Comparison of ENCODE assay signal across 7 cellular contexts in the genomic region with DNA sequence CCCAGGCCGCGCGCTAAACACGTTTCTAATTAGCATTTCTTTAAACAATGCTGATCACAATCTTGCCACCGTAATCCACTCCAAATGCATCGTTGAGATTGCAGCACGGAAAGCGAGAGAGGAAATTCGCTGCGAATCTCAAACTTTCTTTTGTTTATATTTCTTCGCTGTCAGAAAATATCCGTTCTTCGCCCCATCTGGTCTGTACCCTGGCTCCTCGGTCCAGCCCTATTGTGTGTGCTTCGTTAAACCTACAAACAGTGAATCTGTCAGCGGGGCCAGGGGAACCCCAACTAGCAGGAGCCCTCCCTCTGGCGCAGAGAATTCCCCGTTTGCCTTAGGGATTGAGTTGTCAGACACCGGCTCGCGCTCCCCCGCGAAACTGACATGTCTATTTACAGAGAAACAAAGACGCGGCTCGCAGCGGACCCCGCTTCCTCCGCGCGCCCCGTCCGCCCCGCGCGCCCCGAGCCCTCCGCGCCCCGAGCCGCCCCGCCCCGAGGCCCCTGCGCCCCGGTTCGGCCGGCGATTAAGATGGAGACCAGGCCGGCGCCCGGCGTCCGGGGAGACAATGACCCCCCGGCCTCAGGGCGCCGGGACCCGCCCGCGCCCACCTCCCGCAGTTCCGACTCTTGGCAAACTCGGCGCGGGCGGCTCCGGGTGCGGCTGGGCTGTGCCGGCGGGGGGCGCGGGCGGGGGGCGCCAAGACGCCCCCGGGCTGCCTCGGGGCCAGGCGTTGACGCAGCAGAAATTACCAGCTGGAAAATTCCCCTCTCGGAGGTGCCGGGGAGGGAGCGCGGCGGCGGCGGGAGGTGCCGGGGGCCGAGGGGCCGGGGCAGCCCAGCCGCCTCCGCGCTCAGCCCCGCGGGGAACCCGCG. TPM values are rescaled to one million over a fixed set of nuclear protein-coding genes. Genes with fewer than 3 reads are reported as not detected.
A peak's percentile ranks its signal among the peaks of the same experiment; 100 is the strongest.
DNase-seq lines count a peak whose midpoint lies in the region; ATAC-seq lines count a peak whose summit lies in the region.

No MANE protein-coding gene starts in this region.

- peak; percentile 3 for ATAC-seq in naive thymus-derived CD4-positive, alpha-beta T cell
- no peak for ATAC-seq in HG02610 (IDR thresholded peaks at IDR 0.05; ENCODE audit: unreplicated experiment)

- peaks cover 0 to 4% (median 0%) of the 10 kb centered on the region in 11 donors for H3K9me3 Mint-ChIP-seq in naive thymus-derived CD4-positive, alpha-beta T cell

- no peak overlapping the region for H3K27ac ChIP-seq in effector memory CD4-positive, alpha-beta T cell (ENCODE audit: insufficient read depth, low read length, poor library complexity, severe bottlenecking)
- H3K27ac ChIP-seq in naive thymus-derived CD4-positive, alpha-beta T cell (ENCODE audit: low read depth, low read length), result no peak overlapping the region

- POLR2A ChIA-PET in naive thymus-derived CD4-positive, alpha-beta T cell (lab: Charles Lee), result no interaction called here

- peaks cover 36% of the 10 kb centered on the region for H3K27me3 ChIP-seq in effector memory CD4-positive, alpha-beta T cell (replicated peaks; ENCODE audit: control insufficient read depth, insufficient read depth, low read length, poor library complexity, severe bottlenecking)
- H3K27me3 ChIP-seq in naive thymus-derived CD4-positive, alpha-beta T cell (ENCODE audit: control insufficient read depth in 2 of 2, insufficient read depth in 2 of 2, low read length in 2 of 2), result peaks cover 4 to 24% of the 10 kb centered on the region in 2 donors

- CTCF ChIA-PET in naive thymus-derived CD4-positive, alpha-beta T cell (lab: Charles Lee), result no interaction called here

- no peaks in the 10 kb centered on the region for H3K9me3 ChIP-seq in effector memory CD4-positive, alpha-beta T cell (ENCODE audit: control insufficient read depth, low read length)
- no peaks in the 10 kb centered on the region for H3K9me3 ChIP-seq in naive thymus-derived CD4-positive, alpha-beta T cell (ENCODE audit: control insufficient read depth in 2 of 3, low read length in 3 of 3)

- peak overlapping the region in 4 of 9 donors; percentile 6 to 77 (median 75) for H3K27ac Mint-ChIP-seq in naive thymus-derived CD4-positive, alpha-beta T cell

- H3K36me3 Mint-ChIP-seq in naive thymus-derived CD4-positive, alpha-beta T cell, result peaks cover 0 to 5% (median 0%) of the 10 kb centered on the region in 5 donors

- H3K4me3 Mint-ChIP-seq in naive thymus-derived CD4-positive, alpha-beta T cell, result peak overlapping the region; percentile 65 to 97 (median 86)

- H3K4me1 ChIP-seq in effector memory CD4-positive, alpha-beta T cell (ENCODE audit: control insufficient read depth, insufficient read depth, low read length, poor library complexity, severe bottlenecking), result peaks cover 15% of the 10 kb centered on the region
- peaks cover 4 to 10% of the 10 kb centered on the region in 2 donors for H3K4me1 ChIP-seq in naive thymus-derived CD4-positive, alpha-beta T cell (ENCODE audit: control insufficient read depth in 2 of 2, insufficient read depth in 2 of 2, low read length in 2 of 2)

- peak overlapping the region; percentile 33 for H3K4me3 ChIP-seq in effector memory CD4-positive, alpha-beta T cell (ENCODE audit: insufficient read depth, low read depth, low read length, poor library complexity, severe bottlenecking)
- peak overlapping the region; percentile 40 for H3K4me3 ChIP-seq in naive thymus-derived CD4-positive, alpha-beta T cell (ENCODE audit: low read length)

- H3K36me3 ChIP-seq in effector memory CD4-positive, alpha-beta T cell (ENCODE audit: control insufficient read depth, insufficient read depth, low read length), result no peaks in the 10 kb centered on the region
- no peaks in the 10 kb centered on the region for H3K36me3 ChIP-seq in naive thymus-derived CD4-positive, alpha-beta T cell (ENCODE audit: control insufficient read depth in 2 of 3, insufficient read depth in 3 of 3, low read length in 3 of 3)

- peaks cover 30 to 56% (median 35%) of the 10 kb centered on the region in 5 donors for H3K27me3 Mint-ChIP-seq in naive thymus-derived CD4-positive, alpha-beta T cell

- DNase-seq in GM19240 (ENCODE audit: insufficient read length, low spot score), result peak; percentile 64
- peak; percentile 6 for DNase-seq in NCI-H1417 treated with DMSO at 0.1 percent for 48 hours (lab: John Stamatoyannopoulos, UW)
- no peak for DNase-seq in effector memory CD4-positive, alpha-beta T cell
- peak in 3 of 9 donors; percentile 17 to 43 (median 22) for DNase-seq in naive thymus-derived CD4-positive, alpha-beta T cell
- no peak for DNase-seq in NCI-H187 (lab: John Stamatoyannopoulos, UW)
- DNase-seq in NCI-H146 (lab: John Stamatoyannopoulos, UW), result no peak

- intact Hi-C loops in naive thymus-derived CD4-positive, alpha-beta T cell (cut with micrococcal nuclease), result loop anchor here (2.0 to 5.0 kb wide), 2 partner anchors 32 to 33 kb away; a partner anchor contains a TSS

- peaks cover 9 to 12% (median 10%) of the 10 kb centered on the region in 7 donors for H3K4me1 Mint-ChIP-seq in naive thymus-derived CD4-positive, alpha-beta T cell

RNA-seq across cellular contexts. Expression of a gene that starts 0.9 kb away (rescaled TPM):
- total RNA-seq in naive thymus-derived CD4-positive, alpha-beta T cell, result 1 to 10 TPM in 1 of 5 experiments, under 1 TPM in 3, not detected in 1; 0.05 to 1.7 (median 0.21) TPM
- polyA plus RNA-seq in naive thymus-derived CD4-positive, alpha-beta T cell, result under 1 TPM; 0.03 to 0.04 TPM

RNA-seq across cellular contexts. Expression of a gene that starts 31.1 kb away (rescaled TPM):
- under 1 TPM in 1 of 5 experiments, not detected in 4; 0.24 TPM for total RNA-seq in naive thymus-derived CD4-positive, alpha-beta T cell
- polyA plus RNA-seq in naive thymus-derived CD4-positive, alpha-beta T cell, result 1 to 10 TPM in 1 of 2 donors, under 1 TPM in 1; 0.65 to 1.1 TPM

RNA-seq across cellular contexts. Expression of a gene that starts 34.9 kb away (rescaled TPM):
- total RNA-seq in naive thymus-derived CD4-positive, alpha-beta T cell, result 10 to 100 TPM; 33.7 to 56.8 (median 43.2) TPM
- polyA plus RNA-seq in naive thymus-derived CD4-positive, alpha-beta T cell, result 10 to 100 TPM; 67.4 to 84.0 TPM

Comparison
In these comparisons a context has a peak if more than half of its experiments do, and no peak if none do; other contexts are left out.
1. DNase-seq: peak in GM19240 (single experiment) and NCI-H1417 treated with DMSO at 0.1 percent for 48 hours (single experiment); none in effector memory CD4-positive, alpha-beta T cell (0 of 3), NCI-H187 (0 of 2) and NCI-H146 (single experiment).